1 cellular context compared by ENCODE assay signal in the genomic region with DNA sequence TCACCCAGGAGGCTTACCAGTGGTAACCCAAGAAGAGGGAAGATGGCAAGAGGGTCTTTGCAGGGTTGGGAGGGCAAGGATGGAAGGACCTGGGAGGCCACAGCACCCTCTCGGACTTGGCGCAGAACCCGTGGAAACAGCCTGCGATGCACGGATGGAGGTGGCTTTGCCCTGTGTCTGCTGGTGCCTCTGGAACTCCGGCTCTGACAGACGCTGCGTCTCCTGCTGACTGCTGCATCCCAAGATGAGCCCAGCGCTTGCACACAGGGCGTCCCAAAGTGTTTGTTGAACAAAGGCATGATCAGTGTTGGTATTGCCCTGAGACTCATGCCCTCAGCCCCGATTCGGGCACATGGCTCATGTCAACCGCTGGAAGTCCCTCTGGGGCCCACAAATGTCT.
TF ChIP-seq lines count a peak whose summit lies in the region.

No MANE protein-coding gene starts in this region.

TF ChIP-seq in WTC11, 78 proteins besides CTCF, POLR2A, EP300 and RAD21:
- TF ChIP-seq GABPB1 (CRISPR knock-in tag; IDR thresholded peaks at IDR 0.05) (no peak), EMX1 (CRISPR knock-in tag; IDR thresholded peaks at IDR 0.05) (no peak), ATF1 (CRISPR knock-in tag; IDR thresholded peaks at IDR 0.05) (no peak), ZNF232 (CRISPR knock-in tag; IDR thresholded peaks at IDR 0.05) (no peak), CREM (CRISPR knock-in tag; IDR thresholded peaks at IDR 0.05) (no peak), FOXK1 (CRISPR knock-in tag; IDR thresholded peaks at IDR 0.05) (no peak), ZNF396 (CRISPR knock-in tag; IDR thresholded peaks at IDR 0.05; ENCODE audit: borderline replicate concordance) (no peak), ZNF138 (CRISPR knock-in tag; conservative IDR thresholded peaks at IDR 0.05) (no peak)
- TF ChIP-seq, protein P1, sequence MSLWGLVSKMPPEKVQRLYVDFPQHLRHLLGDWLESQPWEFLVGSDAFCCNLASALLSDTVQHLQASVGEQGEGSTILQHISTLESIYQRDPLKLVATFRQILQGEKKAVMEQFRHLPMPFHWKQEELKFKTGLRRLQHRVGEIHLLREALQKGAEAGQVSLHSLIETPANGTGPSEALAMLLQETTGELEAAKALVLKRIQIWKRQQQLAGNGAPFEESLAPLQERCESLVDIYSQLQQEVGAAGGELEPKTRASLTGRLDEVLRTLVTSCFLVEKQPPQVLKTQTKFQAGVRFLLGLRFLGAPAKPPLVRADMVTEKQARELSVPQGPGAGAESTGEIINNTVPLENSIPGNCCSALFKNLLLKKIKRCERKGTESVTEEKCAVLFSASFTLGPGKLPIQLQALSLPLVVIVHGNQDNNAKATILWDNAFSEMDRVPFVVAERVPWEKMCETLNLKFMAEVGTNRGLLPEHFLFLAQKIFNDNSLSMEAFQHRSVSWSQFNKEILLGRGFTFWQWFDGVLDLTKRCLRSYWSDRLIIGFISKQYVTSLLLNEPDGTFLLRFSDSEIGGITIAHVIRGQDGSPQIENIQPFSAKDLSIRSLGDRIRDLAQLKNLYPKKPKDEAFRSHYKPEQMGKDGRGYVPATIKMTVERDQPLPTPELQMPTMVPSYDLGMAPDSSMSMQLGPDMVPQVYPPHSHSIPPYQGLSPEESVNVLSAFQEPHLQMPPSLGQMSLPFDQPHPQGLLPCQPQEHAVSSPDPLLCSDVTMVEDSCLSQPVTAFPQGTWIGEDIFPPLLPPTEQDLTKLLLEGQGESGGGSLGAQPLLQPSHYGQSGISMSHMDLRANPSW (CRISPR knock-in tag; conservative IDR thresholded peaks at IDR 0.05; ENCODE audit: low read depth) = no peak
- TF ChIP-seq, protein P2, sequence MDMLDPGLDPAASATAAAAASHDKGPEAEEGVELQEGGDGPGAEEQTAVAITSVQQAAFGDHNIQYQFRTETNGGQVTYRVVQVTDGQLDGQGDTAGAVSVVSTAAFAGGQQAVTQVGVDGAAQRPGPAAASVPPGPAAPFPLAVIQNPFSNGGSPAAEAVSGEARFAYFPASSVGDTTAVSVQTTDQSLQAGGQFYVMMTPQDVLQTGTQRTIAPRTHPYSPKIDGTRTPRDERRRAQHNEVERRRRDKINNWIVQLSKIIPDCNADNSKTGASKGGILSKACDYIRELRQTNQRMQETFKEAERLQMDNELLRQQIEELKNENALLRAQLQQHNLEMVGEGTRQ (CRISPR knock-in tag; IDR thresholded peaks at IDR 0.05) = no peak
- TF ChIP-seq, protein P3, sequence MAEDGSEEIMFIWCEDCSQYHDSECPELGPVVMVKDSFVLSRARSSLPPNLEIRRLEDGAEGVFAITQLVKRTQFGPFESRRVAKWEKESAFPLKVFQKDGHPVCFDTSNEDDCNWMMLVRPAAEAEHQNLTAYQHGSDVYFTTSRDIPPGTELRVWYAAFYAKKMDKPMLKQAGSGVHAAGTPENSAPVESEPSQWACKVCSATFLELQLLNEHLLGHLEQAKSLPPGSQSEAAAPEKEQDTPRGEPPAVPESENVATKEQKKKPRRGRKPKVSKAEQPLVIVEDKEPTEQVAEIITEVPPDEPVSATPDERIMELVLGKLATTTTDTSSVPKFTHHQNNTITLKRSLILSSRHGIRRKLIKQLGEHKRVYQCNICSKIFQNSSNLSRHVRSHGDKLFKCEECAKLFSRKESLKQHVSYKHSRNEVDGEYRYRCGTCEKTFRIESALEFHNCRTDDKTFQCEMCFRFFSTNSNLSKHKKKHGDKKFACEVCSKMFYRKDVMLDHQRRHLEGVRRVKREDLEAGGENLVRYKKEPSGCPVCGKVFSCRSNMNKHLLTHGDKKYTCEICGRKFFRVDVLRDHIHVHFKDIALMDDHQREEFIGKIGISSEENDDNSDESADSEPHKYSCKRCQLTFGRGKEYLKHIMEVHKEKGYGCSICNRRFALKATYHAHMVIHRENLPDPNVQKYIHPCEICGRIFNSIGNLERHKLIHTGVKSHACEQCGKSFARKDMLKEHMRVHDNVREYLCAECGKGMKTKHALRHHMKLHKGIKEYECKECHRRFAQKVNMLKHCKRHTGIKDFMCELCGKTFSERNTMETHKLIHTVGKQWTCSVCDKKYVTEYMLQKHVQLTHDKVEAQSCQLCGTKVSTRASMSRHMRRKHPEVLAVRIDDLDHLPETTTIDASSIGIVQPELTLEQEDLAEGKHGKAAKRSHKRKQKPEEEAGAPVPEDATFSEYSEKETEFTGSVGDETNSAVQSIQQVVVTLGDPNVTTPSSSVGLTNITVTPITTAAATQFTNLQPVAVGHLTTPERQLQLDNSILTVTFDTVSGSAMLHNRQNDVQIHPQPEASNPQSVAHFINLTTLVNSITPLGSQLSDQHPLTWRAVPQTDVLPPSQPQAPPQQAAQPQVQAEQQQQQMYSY (CRISPR knock-in tag; IDR thresholded peaks at IDR 0.05) = no peak
- TF ChIP-seq, protein P4, sequence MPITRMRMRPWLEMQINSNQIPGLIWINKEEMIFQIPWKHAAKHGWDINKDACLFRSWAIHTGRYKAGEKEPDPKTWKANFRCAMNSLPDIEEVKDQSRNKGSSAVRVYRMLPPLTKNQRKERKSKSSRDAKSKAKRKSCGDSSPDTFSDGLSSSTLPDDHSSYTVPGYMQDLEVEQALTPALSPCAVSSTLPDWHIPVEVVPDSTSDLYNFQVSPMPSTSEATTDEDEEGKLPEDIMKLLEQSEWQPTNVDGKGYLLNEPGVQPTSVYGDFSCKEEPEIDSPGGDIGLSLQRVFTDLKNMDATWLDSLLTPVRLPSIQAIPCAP (CRISPR knock-in tag; IDR thresholded peaks at IDR 0.05) = no peak
